ENCODE assay signal across 9 cellular contexts in the genomic region with DNA sequence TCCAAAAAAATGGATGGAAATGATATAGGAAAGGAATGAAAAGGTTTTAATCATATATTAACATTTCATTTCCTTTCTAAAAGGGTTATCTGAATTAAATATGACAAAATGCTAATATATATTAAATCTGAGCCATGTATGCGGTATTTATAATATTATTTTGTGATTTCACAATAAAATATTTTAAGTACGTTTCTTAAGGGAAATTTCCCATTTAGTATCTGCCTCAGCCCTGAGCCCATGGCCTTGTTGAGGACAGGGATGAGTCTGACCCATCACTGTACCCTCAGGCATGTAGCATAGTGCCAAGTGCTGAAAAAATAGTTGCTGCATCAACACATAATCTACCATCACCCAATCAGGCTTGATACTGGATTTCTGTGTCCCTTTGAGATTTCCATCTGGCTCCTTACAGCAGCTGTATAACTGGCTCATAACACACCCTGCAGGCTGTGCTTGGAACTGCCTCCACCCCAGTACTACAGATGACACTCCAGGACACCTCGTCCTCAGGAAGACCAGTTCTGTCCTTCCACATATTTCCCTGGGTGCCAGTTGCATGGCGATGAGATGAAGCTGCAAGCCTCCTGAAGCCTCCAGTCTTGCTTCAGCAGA. TPM values are rescaled to one million over a fixed set of nuclear protein-coding genes. Genes with fewer than 3 reads are reported as not detected.
DNase-seq lines count a peak whose midpoint lies in the region; FAIRE-seq and TF ChIP-seq lines count a peak whose summit lies in the region.
"Had no signal": no experiment of that assay in that cellular context is flagged by ENCODE, and none has a peak within 500 bp of the region (broad histone marks: within the 10 kb centered on the region; RNA-seq: fewer than 3 reads in every experiment).

No MANE protein-coding gene starts in this region.

- peak; percentile 76 for TF ChIP-seq CTCF in GM12875 (IDR thresholded peaks at IDR 0.05; ENCODE audit: borderline replicate concordance, insufficient read depth, low read depth, low read length)
- peak; percentile 51 for TF ChIP-seq CTCF in OCI-LY3 (IDR thresholded peaks at IDR 0.05; ENCODE audit: low read depth, low read length)

- H3K4me1 ChIP-seq in OCI-LY3 (ENCODE audit: low read length): no peaks in the 10 kb centered on the region

- no peaks in the 10 kb centered on the region for H3K27me3 ChIP-seq in OCI-LY3 (ENCODE audit: low read depth, low read length)

- no peaks in the 10 kb centered on the region for H3K9me3 ChIP-seq in OCI-LY3 (ENCODE audit: insufficient read depth, low read length)

- H3K27ac ChIP-seq in OCI-LY3 (ENCODE audit: low read length): no peak overlapping the region

- no peak for TF ChIP-seq POLR2A in H54 (IDR thresholded peaks at IDR 0.05; ENCODE audit: low read depth, low read length)
- no peak for TF ChIP-seq POLR2A in erythroblast (IDR thresholded peaks at IDR 0.05; ENCODE audit: low read length)

- H3K9ac ChIP-seq in OCI-LY3 (ENCODE audit: low read length): no peak overlapping the region

- peak; percentile 15 for DNase-seq in H54 (ENCODE audit: insufficient read length, low spot score)
- peak; percentile 74 to 79 for DNase-seq in erythroblast (lab: John Stamatoyannopoulos, UW)
- peak; percentile 3 to 13 for DNase-seq in stimulated activated CD8-positive, alpha-beta memory T cell treated with anti-CD3 and anti-CD28 coated beads, Interleukin-7, amount 100 ng/mL, for 48 hours (ENCODE audit: extremely low read depth in 1 of 2, low read depth in 1 of 2)
- no peak for DNase-seq in G401 (ENCODE audit: low spot score)
- no peak for DNase-seq in DMS153 (lab: John Stamatoyannopoulos, UW)
- DNase-seq in C1 segment of cervical spinal cord (lab: John Stamatoyannopoulos, UW): no peak
- DNase-seq: naive B cell had no signal

- no peaks in the 10 kb centered on the region for H4K20me1 ChIP-seq in OCI-LY3 (ENCODE audit: insufficient read depth, low read length)

- no peaks in the 10 kb centered on the region for H3K79me2 ChIP-seq in OCI-LY3 (ENCODE audit: low read length)

- H2AFZ ChIP-seq in OCI-LY3 (ENCODE audit: low read depth, low read length): no peak overlapping the region

- no peak overlapping the region for H3K4me2 ChIP-seq in OCI-LY3 (ENCODE audit: low read length)

- peak; percentile 91 for FAIRE-seq in H54 (lab: Jason Lieb, UNC)

- in situ Hi-C loops in G401 (cut with HindIII; ENCODE audit: low sequenced_read_pairs): no loop called here

- H3K4me3 ChIP-seq in GM12875 (ENCODE audit: low read depth, low read length) (no peak overlapping the region), OCI-LY3 (ENCODE audit: low read length) (no peak overlapping the region)

- H3K36me3 ChIP-seq in OCI-LY3 (replicated peaks; ENCODE audit: low read depth, low read length): no peaks in the 10 kb centered on the region

RNA-seq across cellular contexts. Expression of a gene that starts 59.4 kb away (rescaled TPM):
- total RNA-seq in G401 (2014; rRNA removed; shearing (Covaris generic)): 0.20 TPM in 1 of 2 replicates, not detected in the other

Comparison
In these comparisons a context has a peak if more than half of its experiments do, and no peak if none do; other contexts are left out.
1. DNase-seq: peak in H54 (single experiment), erythroblast (2 of 2) and stimulated activated CD8-positive, alpha-beta memory T cell treated with anti-CD3 and anti-CD28 coated beads, Interleukin-7, amount 100 ng/mL, for 48 hours (2 of 2); none in G401 (single experiment), DMS153 (single experiment) and C1 segment of cervical spinal cord (0 of 14).